ENCODE assay signal across 5 cellular contexts in the genomic region with DNA sequence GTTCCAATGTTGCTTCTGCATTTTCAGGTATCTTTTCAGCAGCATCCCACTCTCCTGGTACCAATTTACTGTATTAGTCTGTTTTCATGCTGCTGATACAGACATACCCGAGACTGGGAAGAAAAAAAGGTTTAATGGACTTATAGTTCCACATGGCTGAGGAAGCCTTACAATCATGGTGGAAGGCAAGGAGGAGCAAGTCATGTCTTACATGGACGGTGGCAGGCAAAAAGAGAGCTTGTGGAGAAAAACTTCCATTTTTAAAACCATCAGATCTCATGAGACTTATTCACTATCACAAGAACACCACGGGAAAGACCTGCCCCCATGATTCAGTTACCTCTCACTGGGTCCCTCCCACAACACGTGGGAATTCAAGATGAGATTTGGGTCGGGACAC. TPM values are rescaled to one million over a fixed set of nuclear protein-coding genes. Genes with fewer than 3 reads are reported as not detected.
"Had no signal": no experiment of that assay in that cellular context is flagged by ENCODE, and none has a peak within 500 bp of the region (broad histone marks: within the 10 kb centered on the region; RNA-seq: fewer than 3 reads in every experiment).

No MANE protein-coding gene starts in this region.

RNA-seq across cellular contexts. Expression of a gene that starts 17.7 kb away (rescaled TPM):
- total RNA-seq: HepG2, HT-29, HT1080, IMR-90 had no signal
- polyA plus RNA-seq: HepG2, IgD-negative memory B cell, IMR-90 had no signal

RNA-seq across cellular contexts. Expression of a gene that starts 27.1 kb away (rescaled TPM):
- total RNA-seq: HepG2, HT-29, HT1080, IMR-90 had no signal
- polyA plus RNA-seq: IgD-negative memory B cell, IMR-90 had no signal
